In the genomic region with DNA sequence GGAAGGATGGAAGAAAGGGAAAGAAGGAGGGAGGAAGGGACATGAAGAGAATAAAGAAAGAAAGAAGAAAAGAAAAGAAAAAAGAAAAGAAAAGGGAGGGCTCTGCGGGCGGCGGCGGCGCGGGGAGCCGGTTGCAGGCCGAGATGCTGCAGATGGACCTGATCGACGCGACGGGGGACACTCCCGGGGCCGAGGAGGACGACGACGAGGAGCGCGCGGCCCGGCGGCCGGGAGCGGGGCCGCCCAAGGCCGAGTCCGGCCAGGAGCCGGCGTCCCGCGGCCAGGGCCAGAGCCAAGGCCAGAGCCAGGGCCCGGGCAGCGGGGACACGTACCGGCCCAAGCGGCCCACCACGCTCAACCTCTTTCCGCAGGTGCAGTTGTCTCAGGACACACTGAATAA, we compare ENCODE assay signal across 1 cellular context. TPM values are rescaled to one million over a fixed set of nuclear protein-coding genes. Genes with fewer than 3 reads are reported as not detected.
"Had no signal": no experiment of that assay in that cellular context is flagged by ENCODE, and none has a peak within 500 bp of the region (broad histone marks: within the 10 kb centered on the region; RNA-seq: fewer than 3 reads in every experiment).

No MANE protein-coding gene starts in this region.

RNA-seq across cellular contexts. Expression of a gene that starts 51.4 kb away (rescaled TPM):
- total RNA-seq: ascending aorta had no signal
